Comparison of ENCODE assay signal across 1 cellular context in the genomic region with DNA sequence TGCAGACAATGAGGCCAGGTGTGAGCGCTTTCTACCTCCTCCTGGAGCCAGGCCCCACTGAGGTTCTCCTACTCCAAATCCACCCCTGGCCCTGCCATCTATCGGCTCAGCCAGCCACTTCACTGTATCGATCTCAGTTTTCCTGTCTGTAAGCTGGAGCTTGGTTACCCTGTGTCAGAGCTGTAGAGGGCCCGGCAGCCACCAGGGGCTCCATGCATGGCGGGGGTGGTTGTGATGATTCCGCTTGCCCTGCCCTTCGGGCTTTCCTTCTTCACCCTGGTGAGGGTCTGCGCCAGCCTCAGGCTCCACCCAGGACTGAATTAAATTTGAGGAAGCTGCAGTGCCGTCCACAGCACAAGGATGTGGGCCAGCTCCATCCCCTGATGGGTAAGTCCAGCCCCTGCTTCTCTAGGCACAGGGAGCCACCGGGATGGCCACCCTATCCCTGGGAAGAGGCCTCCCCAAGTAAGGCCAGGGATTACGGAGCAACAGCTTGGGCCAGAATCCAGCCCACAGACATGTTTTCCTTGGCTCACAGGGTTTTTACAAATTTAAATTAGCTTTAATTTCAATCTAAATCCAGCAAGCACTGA.
TF ChIP-seq lines count a peak whose summit lies in the region.

No MANE protein-coding gene starts in this region.

TF ChIP-seq in SK-N-SH, 30 proteins besides CTCF, POLR2A, EP300 and RAD21 (continued from another document):
- TF ChIP-seq, protein P1, sequence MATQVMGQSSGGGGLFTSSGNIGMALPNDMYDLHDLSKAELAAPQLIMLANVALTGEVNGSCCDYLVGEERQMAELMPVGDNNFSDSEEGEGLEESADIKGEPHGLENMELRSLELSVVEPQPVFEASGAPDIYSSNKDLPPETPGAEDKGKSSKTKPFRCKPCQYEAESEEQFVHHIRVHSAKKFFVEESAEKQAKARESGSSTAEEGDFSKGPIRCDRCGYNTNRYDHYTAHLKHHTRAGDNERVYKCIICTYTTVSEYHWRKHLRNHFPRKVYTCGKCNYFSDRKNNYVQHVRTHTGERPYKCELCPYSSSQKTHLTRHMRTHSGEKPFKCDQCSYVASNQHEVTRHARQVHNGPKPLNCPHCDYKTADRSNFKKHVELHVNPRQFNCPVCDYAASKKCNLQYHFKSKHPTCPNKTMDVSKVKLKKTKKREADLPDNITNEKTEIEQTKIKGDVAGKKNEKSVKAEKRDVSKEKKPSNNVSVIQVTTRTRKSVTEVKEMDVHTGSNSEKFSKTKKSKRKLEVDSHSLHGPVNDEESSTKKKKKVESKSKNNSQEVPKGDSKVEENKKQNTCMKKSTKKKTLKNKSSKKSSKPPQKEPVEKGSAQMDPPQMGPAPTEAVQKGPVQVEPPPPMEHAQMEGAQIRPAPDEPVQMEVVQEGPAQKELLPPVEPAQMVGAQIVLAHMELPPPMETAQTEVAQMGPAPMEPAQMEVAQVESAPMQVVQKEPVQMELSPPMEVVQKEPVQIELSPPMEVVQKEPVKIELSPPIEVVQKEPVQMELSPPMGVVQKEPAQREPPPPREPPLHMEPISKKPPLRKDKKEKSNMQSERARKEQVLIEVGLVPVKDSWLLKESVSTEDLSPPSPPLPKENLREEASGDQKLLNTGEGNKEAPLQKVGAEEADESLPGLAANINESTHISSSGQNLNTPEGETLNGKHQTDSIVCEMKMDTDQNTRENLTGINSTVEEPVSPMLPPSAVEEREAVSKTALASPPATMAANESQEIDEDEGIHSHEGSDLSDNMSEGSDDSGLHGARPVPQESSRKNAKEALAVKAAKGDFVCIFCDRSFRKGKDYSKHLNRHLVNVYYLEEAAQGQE (IDR thresholded peaks at IDR 0.05; ENCODE audit: low read depth, low read length): no peak
